ENCODE assay signal across 20 cellular contexts in the genomic region with DNA sequence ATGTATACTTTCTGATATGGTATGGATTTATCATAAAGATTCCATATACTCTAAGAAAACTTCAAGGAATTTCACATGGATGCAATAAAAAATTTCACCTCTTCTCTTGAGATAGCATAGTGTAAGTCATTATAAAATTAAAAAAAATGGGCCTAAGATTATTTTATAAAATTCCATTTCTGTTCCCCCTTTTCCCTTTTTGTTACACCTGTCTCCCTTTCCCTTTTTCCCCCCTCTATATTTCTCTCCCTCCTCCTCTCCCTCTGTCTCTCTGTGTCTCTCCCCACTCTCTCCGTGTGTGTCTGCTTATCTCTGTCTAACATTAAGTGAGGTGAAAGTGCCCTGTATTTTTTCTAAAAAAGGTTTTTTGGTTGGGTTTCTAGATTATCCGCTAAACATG.
"Had no signal": no experiment of that assay in that cellular context is flagged by ENCODE, and none has a peak within 500 bp of the region (broad histone marks: within the 10 kb centered on the region; RNA-seq: fewer than 3 reads in every experiment).

No MANE protein-coding gene starts in this region.

- DNase-seq: adrenal gland; colonic mucosa; effector CD4-positive, alpha-beta T cell; esophagus squamous epithelium; hippocampal formation; kidney; left lung; mammary epithelial cell; mucosa of descending colon; right cardiac atrium; Right ventricle myocardium superior; SK-N-SH; small intestine; stimulated activated CD4-positive, alpha-beta T cell treated with anti-CD3 and anti-CD28 coated beads, Interleukin-4, amount 100 ng/mL, for 24 hours; stimulated activated naive CD4-positive, alpha-beta T cell treated with Interleukin-2 at 50 U/mL for 16 hours; T-helper 1 cell; trophoblast cell; WERI-Rb-1 had no signal

- H3K27ac ChIP-seq: adrenal gland, colonic mucosa, esophagus squamous epithelium, left lung, prostate gland, suprapubic skin, WERI-Rb-1 had no signal

- H3K4me1 ChIP-seq: adrenal gland, colonic mucosa, esophagus squamous epithelium, left lung, prostate gland, suprapubic skin had no signal

- H3K27me3 ChIP-seq: adrenal gland, colonic mucosa, esophagus squamous epithelium, left lung, suprapubic skin had no signal

- H3K9me3 ChIP-seq: adrenal gland, colonic mucosa, esophagus squamous epithelium, left lung, mucosa of descending colon, prostate gland, SK-N-SH, suprapubic skin had no signal

- ATAC-seq: left lung, mucosa of descending colon, right cardiac atrium had no signal

- FAIRE-seq: kidney, small intestine had no signal

- H3K4me2 ChIP-seq: SK-N-SH had no signal

- H3K9ac ChIP-seq: SK-N-SH had no signal

- H3K36me3 ChIP-seq: prostate gland had no signal

- H3K4me3 ChIP-seq: adrenal gland, colonic mucosa, esophagus squamous epithelium, left lung, mucosa of descending colon, prostate gland, suprapubic skin had no signal
